Comparison of ENCODE assay signal across 8 cellular contexts in the genomic region with DNA sequence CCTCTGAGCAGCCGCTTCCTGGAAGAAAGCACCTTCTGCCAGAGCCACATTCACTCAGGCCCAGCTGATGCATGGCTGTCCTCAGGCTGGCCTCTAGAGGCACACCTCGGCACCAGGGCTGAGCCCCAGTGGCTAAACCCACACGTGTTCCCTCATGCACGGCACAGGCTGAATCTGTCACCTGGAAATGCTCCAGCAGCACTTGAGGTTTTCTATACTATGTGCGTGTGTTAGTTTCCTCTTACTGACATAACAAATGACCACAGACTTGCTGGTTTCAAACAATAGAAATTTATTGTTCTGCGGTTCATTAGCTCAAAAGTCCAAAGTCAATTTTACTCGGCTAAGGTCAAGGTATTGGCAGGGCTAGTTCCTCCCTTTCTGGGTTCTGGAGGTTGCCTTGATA.
DNase-seq lines count a peak whose midpoint lies in the region; ATAC-seq and TF ChIP-seq lines count a peak whose summit lies in the region.

No MANE protein-coding gene starts in this region.

- H3K4me1 ChIP-seq in left lung (no peaks in the 10 kb centered on the region), Peyer's patch (no peaks in the 10 kb centered on the region)

- no peak overlapping the region for H3K27ac ChIP-seq in WERI-Rb-1
- no peak overlapping the region for H3K27ac ChIP-seq in left lung
- H3K27ac ChIP-seq in Peyer's patch: no peak overlapping the region

- TF ChIP-seq POLR2A in Peyer's patch (IDR thresholded peaks at IDR 0.05): no peak

- H3K4me3 ChIP-seq in WERI-Rb-1 (ENCODE audit: low read depth, low read length) (no peak overlapping the region), left lung (no peak overlapping the region), Peyer's patch (no peak overlapping the region)

- intact Hi-C loops in left lung (cut with DNase I): no loop called here

- peak; percentile 21 for DNase-seq in 8988T
- peak; percentile 53 for DNase-seq in ELF-1 (ENCODE audit: low read depth, low spot score)
- DNase-seq in HPDE6-E6E7 (ENCODE audit: extremely low spot score): peak; percentile 31
- DNase-seq in WERI-Rb-1: peak; percentile 69
- no peak for DNase-seq in left lung
- DNase-seq in Peyer's patch: no peak
- no peak for DNase-seq in activated naive CD4-positive, alpha-beta T cell treated with anti-CD3 and anti-CD28 coated beads, Interleukin-2, amount 50 U/mL, for 16 hours

- ATAC-seq in GM21717 (IDR thresholded peaks at IDR 0.05; ENCODE audit: unreplicated experiment) (peak; percentile 91), left lung (peak; percentile 44)

- TF ChIP-seq CTCF in WERI-Rb-1 (IDR thresholded peaks at IDR 0.05; ENCODE audit: low read depth, low read length) (peak; percentile 81), left lung (IDR thresholded peaks at IDR 0.05) (no peak), Peyer's patch (IDR thresholded peaks at IDR 0.05) (peak in 1 of 6 experiments; percentile 15)

- H3K36me3 ChIP-seq in WERI-Rb-1: no peaks in the 10 kb centered on the region
- no peaks in the 10 kb centered on the region for H3K36me3 ChIP-seq in left lung
- H3K36me3 ChIP-seq in Peyer's patch: no peaks in the 10 kb centered on the region

- H3K9me3 ChIP-seq in WERI-Rb-1 (ENCODE audit: severe bottlenecking) (no peaks in the 10 kb centered on the region), left lung (no peaks in the 10 kb centered on the region), Peyer's patch (no peaks in the 10 kb centered on the region)

- peaks cover 4% of the 10 kb centered on the region for H3K27me3 ChIP-seq in WERI-Rb-1 (ENCODE audit: insufficient read depth, low read depth, severe bottlenecking)
- no peaks in the 10 kb centered on the region for H3K27me3 ChIP-seq in left lung
- H3K27me3 ChIP-seq in Peyer's patch: no peaks in the 10 kb centered on the region

Comparison
In these comparisons a context has a peak if more than half of its experiments do, and no peak if none do; other contexts are left out.
1. DNase-seq: peak in 8988T (single experiment), ELF-1 (single experiment), HPDE6-E6E7 (single experiment) and WERI-Rb-1 (single experiment); none in left lung (0 of 2), Peyer's patch (0 of 3) and activated naive CD4-positive, alpha-beta T cell treated with anti-CD3 and anti-CD28 coated beads, Interleukin-2, amount 50 U/mL, for 16 hours (single experiment).